In the genomic region with DNA sequence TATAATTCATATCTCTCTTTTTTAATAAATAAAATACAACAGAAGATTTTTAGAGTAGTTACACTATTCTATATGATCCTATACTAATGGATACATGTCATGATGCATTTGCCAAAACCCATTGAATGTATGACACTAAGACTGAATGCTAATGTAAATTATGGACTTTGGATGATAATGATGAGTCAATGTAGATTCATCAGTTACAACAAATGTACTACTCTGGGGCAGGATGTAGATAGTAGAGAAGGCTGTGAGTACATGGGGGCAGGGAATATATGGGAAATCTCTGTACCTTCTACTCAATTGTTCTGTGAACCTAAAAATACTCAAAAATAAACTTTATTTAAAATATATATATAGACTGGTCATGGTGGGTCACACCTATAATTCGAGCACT, we compare ENCODE assay signal across 11 cellular contexts. TPM values are rescaled to one million over a fixed set of nuclear protein-coding genes. Genes with fewer than 3 reads are reported as not detected.
DNase-seq lines count a peak whose midpoint lies in the region; ATAC-seq, FAIRE-seq and TF ChIP-seq lines count a peak whose summit lies in the region.
"Had no signal": no experiment of that assay in that cellular context is flagged by ENCODE, and none has a peak within 500 bp of the region (broad histone marks: within the 10 kb centered on the region; RNA-seq: fewer than 3 reads in every experiment).

No MANE protein-coding gene starts in this region.

- H3K36me3 ChIP-seq in GM23248 (ENCODE audit: low read depth), result no peaks in the 10 kb centered on the region

- no peak overlapping the region for H3K4me2 ChIP-seq in GM23248 (ENCODE audit: unreplicated experiment)

- WGBS in GM23248 (ENCODE audit: low coverage in 1 of 2, low lambda C conversion rate in 2 of 2, missing lambda C conversion rate in 2 of 2), 2 experiments, result 95 to 100% methylated on average over 1 of the region's 1 CpG

- FAIRE-seq in RCC 7860 (lab: Jason Lieb, UNC), result no peak

- H3K4me3 ChIP-seq in GM23248 (no peak overlapping the region), choroid plexus epithelial cell (ENCODE audit: low read depth, low read length) (no peak overlapping the region), skeletal muscle cell (ENCODE audit: low read depth, low read length) (no peak overlapping the region)

- H3F3A ChIP-seq in GM23248 (ENCODE audit: insufficient read depth), result no peaks in the 10 kb centered on the region; the same call in 1 of the 2 replicates

- no peaks in the 10 kb centered on the region; the same call in 1 of the 2 replicates for H3K27me3 ChIP-seq in GM23248 (replicated peaks; ENCODE audit: insufficient read depth)

- H4K20me1 ChIP-seq in GM23248 (ENCODE audit: insufficient read depth), result no peaks in the 10 kb centered on the region

- no peaks in the 10 kb centered on the region for H3K9me3 ChIP-seq in GM23248 (ENCODE audit: low read depth)

- no peaks in the 10 kb centered on the region for H3K79me2 ChIP-seq in GM23248 (ENCODE audit: insufficient read depth)

- no peaks in the 10 kb centered on the region for H3K9me2 ChIP-seq in GM23248 (ENCODE audit: insufficient read depth)

- intact Hi-C loops in left ventricle myocardium superior (cut with micrococcal nuclease), result no loop called here

- H3K4me1 ChIP-seq in GM23248 (ENCODE audit: insufficient read depth), result peaks cover 3% of the 10 kb centered on the region

- in situ Hi-C loops in GM23248 (cut with MboI), result no loop called here
- in situ Hi-C loops in KBM-7 (cut with MboI; ENCODE audit: low pct_unique_long_range_greater_than_20kb, low sequenced_read_pairs), result no loop called here

- no peak for ATAC-seq in left ventricle myocardium superior
- ATAC-seq: CD8-positive, alpha-beta T cell had no signal

- no peak for TF ChIP-seq CTCF in choroid plexus epithelial cell (conservative IDR thresholded peaks at IDR 0.05; ENCODE audit: low read depth, low read length)

- H3K9ac ChIP-seq in GM23248, result no peak overlapping the region

- H2AFZ ChIP-seq in GM23248, result no peak overlapping the region

- H3K27ac ChIP-seq in GM23248, result no peak overlapping the region

- peak; percentile 35 for DNase-seq in GM23248
- peak; percentile 13 for DNase-seq in RCC 7860 (ENCODE audit: low spot score)
- peak; percentile 12 for DNase-seq in choroid plexus epithelial cell (ENCODE audit: low read depth)
- peak; percentile 13 for DNase-seq in skeletal muscle cell (ENCODE audit: low read depth)
- DNase-seq in activated CD8-positive, alpha-beta memory T cell treated with anti-CD3 and anti-CD28 coated beads, Interleukin-2, amount 50 U/mL, for 48 hours, result no peak
- no peak for DNase-seq in KBM-7
- DNase-seq in left ventricle myocardium superior, result no peak
- DNase-seq: CD8-positive, alpha-beta T cell; NCI-H146; NCI-H345; SHP77 treated with DMSO at 0.1 percent for 48 hours had no signal

RNA-seq across cellular contexts. Expression of a gene that starts 45.6 kb away (rescaled TPM):
- 6.1 and 7.1 TPM in 2 replicates for total RNA-seq in GM23248 (2014; rRNA removed; shearing (Covaris generic))
- polyA plus RNA-seq in GM23248 (2016; fragmentation: Nextera tagmentation; extraction: Ambion mirVana), result 3.2 and 3.7 TPM in 2 replicates
- 67.4 TPM for total RNA-seq in left ventricle myocardium superior

Comparison
In these comparisons a context has a peak if more than half of its experiments do, and no peak if none do; other contexts are left out.
1. DNase-seq: peak in GM23248 (single experiment), RCC 7860 (single experiment), choroid plexus epithelial cell (single experiment) and skeletal muscle cell (single experiment); none in activated CD8-positive, alpha-beta memory T cell treated with anti-CD3 and anti-CD28 coated beads, Interleukin-2, amount 50 U/mL, for 48 hours (single experiment), KBM-7 (single experiment) and left ventricle myocardium superior (single experiment).